30 cellular contexts compared by ENCODE assay signal in the genomic region with DNA sequence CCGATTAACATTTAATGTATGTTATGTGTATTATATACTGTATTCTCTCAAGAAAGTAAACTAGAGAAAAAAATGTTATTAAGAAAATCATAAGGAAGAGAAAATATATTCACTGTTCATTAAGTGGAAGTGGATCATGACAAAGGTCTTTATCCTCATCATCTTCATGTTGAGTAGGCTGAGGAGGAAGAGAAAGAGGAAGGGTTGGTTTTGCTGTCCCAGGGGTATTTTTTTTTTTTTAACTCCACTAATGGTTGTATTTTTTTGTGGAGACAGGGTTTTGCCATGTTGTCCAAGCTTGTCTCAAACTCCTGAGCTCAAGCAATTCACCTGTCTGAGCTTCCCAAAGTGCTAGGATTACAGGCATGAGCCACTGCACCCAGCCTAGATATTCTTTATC. TPM values are rescaled to one million over a fixed set of nuclear protein-coding genes. Genes with fewer than 3 reads are reported as not detected.
"Had no signal": no experiment of that assay in that cellular context is flagged by ENCODE, and none has a peak within 500 bp of the region (broad histone marks: within the 10 kb centered on the region; RNA-seq: fewer than 3 reads in every experiment).

No MANE protein-coding gene starts in this region.

- H3K27me3 Mint-ChIP-seq: dendritic cell treated with granulocyte-macrophage colony-stimulating factor and Interleukin-4, amounts not matched to agents 40 ng/mL and 50 ng/mL, for 4 days had no signal

- H3K4me3 ChIP-seq: esophagus muscularis mucosa, heart right ventricle, left lung, neural progenitor cell, right lobe of liver, stomach, thyroid gland, vagina had no signal

- H3K9me3 ChIP-seq: esophagus muscularis mucosa, heart right ventricle, left lung, right lobe of liver, stomach, thyroid gland, vagina had no signal

- H3K9me3 Mint-ChIP-seq: dendritic cell treated with granulocyte-macrophage colony-stimulating factor and Interleukin-4, amounts not matched to agents 40 ng/mL and 50 ng/mL, for 4 days; endodermal cell; naive thymus-derived CD4-positive, alpha-beta T cell; nephron; neural progenitor cell; stimulated activated effector memory CD8-positive, alpha-beta T cell treated with anti-CD3 and anti-CD28 coated beads, Interleukin-12 subunit alpha, Interleukin-12 subunit beta, amount 100 ng/mL, for 72 hours had no signal

- DNase-seq: effector CD8-positive, alpha-beta T cell; endodermal cell; foreskin melanocyte; glutamatergic neuron; heart right ventricle; hippocampal formation; left cardiac atrium; left lung; mesendoderm; midbrain; naive thymus-derived CD4-positive, alpha-beta T cell; right lobe of liver; small intestine; stimulated activated CD4-positive, alpha-beta T cell treated with anti-CD3 and anti-CD28 coated beads, Interleukin-1b, Interleukin-23, amount 100 ng/mL, for 48 hours; stimulated activated CD4-positive, alpha-beta T cell treated with anti-CD3 and anti-CD28 coated beads, Interleukin-4, amount 100 ng/mL, for 24 hours; stimulated activated naive CD4-positive, alpha-beta T cell treated with Interleukin-2 at 50 U/mL for 16 hours; stomach; thyroid gland; trophoblast cell had no signal

- H3K27ac Mint-ChIP-seq: dendritic cell treated with granulocyte-macrophage colony-stimulating factor and Interleukin-4, amounts not matched to agents 40 ng/mL and 50 ng/mL, for 4 days; endodermal cell; naive thymus-derived CD4-positive, alpha-beta T cell; nephron; neural progenitor cell; progenitor cell of endocrine pancreas; stimulated activated effector memory CD8-positive, alpha-beta T cell treated with anti-CD3 and anti-CD28 coated beads, Interleukin-12 subunit alpha, Interleukin-12 subunit beta, amount 100 ng/mL, for 72 hours had no signal

- H3K4me1 Mint-ChIP-seq: endodermal cell; naive thymus-derived CD4-positive, alpha-beta T cell; neural progenitor cell; stimulated activated effector memory CD8-positive, alpha-beta T cell treated with anti-CD3 and anti-CD28 coated beads, Interleukin-12 subunit alpha, Interleukin-12 subunit beta, amount 100 ng/mL, for 72 hours had no signal

- H3K27ac ChIP-seq: esophagus muscularis mucosa, heart right ventricle, left lung, neural progenitor cell, parathyroid adenoma, right lobe of liver, stomach, thyroid gland, vagina had no signal

- H3K36me3 Mint-ChIP-seq: naive thymus-derived CD4-positive, alpha-beta T cell; neural progenitor cell; stimulated activated effector memory CD8-positive, alpha-beta T cell treated with anti-CD3 and anti-CD28 coated beads, Interleukin-12 subunit alpha, Interleukin-12 subunit beta, amount 100 ng/mL, for 72 hours had no signal

- ATAC-seq: heart right ventricle; left cardiac atrium; left lung; naive thymus-derived CD4-positive, alpha-beta T cell; right lobe of liver; stimulated activated effector memory CD8-positive, alpha-beta T cell treated with anti-CD3 and anti-CD28 coated beads, Interleukin-12 subunit alpha, Interleukin-12 subunit beta, amount 100 ng/mL, for 72 hours had no signal

- H3K27me3 ChIP-seq: esophagus muscularis mucosa, heart right ventricle, left lung, neural progenitor cell, right lobe of liver, stomach, thyroid gland, vagina had no signal

- H3K4me3 Mint-ChIP-seq: dendritic cell treated with granulocyte-macrophage colony-stimulating factor and Interleukin-4, amounts not matched to agents 40 ng/mL and 50 ng/mL, for 4 days; endodermal cell; naive thymus-derived CD4-positive, alpha-beta T cell; nephron; neural progenitor cell; stimulated activated effector memory CD8-positive, alpha-beta T cell treated with anti-CD3 and anti-CD28 coated beads, Interleukin-12 subunit alpha, Interleukin-12 subunit beta, amount 100 ng/mL, for 72 hours had no signal

RNA-seq across cellular contexts. Expression of gene ECT2L, which starts 11.0 kb away (rescaled TPM):
- total RNA-seq: endodermal cell, endothelial cell of umbilical vein, epithelial cell of proximal tubule, kidney epithelial cell, progenitor cell of endocrine pancreas, right lobe of liver, vagina had no signal
